ENCODE assay signal across 17 cellular contexts in genomic region chr5:95908799-95909198, GRCh38.
"Had no signal": no experiment of that assay in that cellular context is flagged by ENCODE, and none has a peak within 500 bp of the region (broad histone marks: within the 10 kb centered on the region; RNA-seq: fewer than 3 reads in every experiment).

No MANE protein-coding gene starts in this region.

- H3K9me3 ChIP-seq: colonic mucosa, heart left ventricle, left lung, thoracic aorta had no signal

- H3K27ac ChIP-seq: colonic mucosa, heart left ventricle, left lung, thoracic aorta had no signal

- DNase-seq: activated CD4-positive, alpha-beta T cell treated with anti-CD3 and anti-CD28 coated beads, Interleukin-2, amount 50 U/mL, for 1 hour; activated naive CD4-positive, alpha-beta T cell treated with anti-CD3 and anti-CD28 coated beads, Interleukin-2, amount 50 U/mL, for 16 hours; activated T-cell treated with anti-CD3 and anti-CD28 coated beads for 4 hours; anterior cingulate cortex; colonic mucosa; effector CD4-positive, alpha-beta T cell; heart left ventricle; left lung; stimulated activated CD4-positive, alpha-beta T cell treated with anti-CD3 and anti-CD28 coated beads, Interleukin-4, amount 100 ng/mL, for 1 hour; stimulated activated CD8-positive, alpha-beta memory T cell treated with anti-CD3 and anti-CD28 coated beads, Interleukin-4, amount 100 ng/mL, for 48 hours; stimulated activated naive CD8-positive, alpha-beta T cell treated with anti-CD3 and anti-CD28 coated beads, Interleukin-15, Interleukin-2, amounts not matched to agents 100 U/mL and 50 U/mL, for 24 hours had no signal

- H3K36me3 ChIP-seq: colonic mucosa had no signal

- ATAC-seq: heart left ventricle; left lung; stimulated activated naive CD8-positive, alpha-beta T cell treated with anti-CD3 and anti-CD28 coated beads, Interleukin-15, Interleukin-2, amounts not matched to agents 100 U/mL and 50 U/mL, for 24 hours had no signal

- FAIRE-seq: endothelial cell of umbilical vein, frontal cortex had no signal

- H3K4me1 ChIP-seq: colonic mucosa, left lung had no signal

- H3K27me3 ChIP-seq: colonic mucosa, heart left ventricle, left lung had no signal

- H3K4me1 Mint-ChIP-seq: memory B cell had no signal

- H3K9me3 Mint-ChIP-seq: activated T-helper 2 cell treated with anti-CD3 and anti-CD28 coated beads, Interferon-gamma antibody, Interleukin-2, Interleukin-4, amounts not matched to agents 10 μg/mL and 5 μg/mL and 100 μg/mL, durations not matched to agents 14 hours and 24 hours and 36 hours; memory B cell; nephron had no signal

- H3K27me3 Mint-ChIP-seq: memory B cell had no signal

- H3K27ac Mint-ChIP-seq: memory B cell had no signal

- H3K4me3 Mint-ChIP-seq: memory B cell, nephron had no signal

- H3K4me3 ChIP-seq: colonic mucosa, heart left ventricle, left lung, thoracic aorta had no signal
